Comparison of ENCODE assay signal across 9 cellular contexts in genomic region chr5:139275536-139276297, GRCh38. TPM values are rescaled to one million over a fixed set of nuclear protein-coding genes. Genes with fewer than 3 reads are reported as not detected.
A peak's percentile ranks its signal among the peaks of the same experiment; 100 is the strongest.
DNase-seq lines count a peak whose midpoint lies in the region; ATAC-seq, FAIRE-seq and TF ChIP-seq lines count a peak whose summit lies in the region.
"Had no signal": no experiment of that assay in that cellular context is flagged by ENCODE, and none has a peak within 500 bp of the region (broad histone marks: within the 10 kb centered on the region; RNA-seq: fewer than 3 reads in every experiment).

No MANE protein-coding gene starts in this region.

- TF ChIP-seq POLR2A in HepG2 (IDR thresholded peaks at IDR 0.05; ENCODE audit: insufficient read depth in 1 of 2, low read depth in 2 of 2, low read length in 2 of 2) (peak in 1 of 2 experiments; percentile 40; a peak in 2 of 4 replicates), right lobe of liver (IDR thresholded peaks at IDR 0.05) (no peak), transverse colon (IDR thresholded peaks at IDR 0.05) (no peak)

- POLR2A ChIA-PET in HepG2 (lab: Yijun Ruan, JAX) = interaction anchor here (0.7 to 3.6 kb wide), 5 partner anchors 10 to 700 kb away, joined by 3 to 22 read pairs (median 4); partner anchors contain the start of genes HSPA9, MATR3 and PAIP2

- FAIRE-seq in HepG2 (lab: Jason Lieb, UNC) = peak; percentile 30

- H3K4me1 Mint-ChIP-seq in T-helper 17 cell = peaks cover 44% of the 10 kb centered on the region

- H3K79me2 ChIP-seq in HepG2 (ENCODE audit: insufficient read depth, low read length) = peaks cover 66% of the 10 kb centered on the region

- peak overlapping the region; percentile 64 for H3K9ac ChIP-seq in HepG2 (ENCODE audit: insufficient read depth, low read depth, low read length)

- H3K27ac ChIP-seq in HepG2 (ENCODE audit: extremely low read length, insufficient read depth, low read length) (peak overlapping the region; percentile 41), right lobe of liver (no peak overlapping the region), transverse colon (peak overlapping the region; percentile 27 to 92 (median 85))

- no peaks in the 10 kb centered on the region for H3K36me3 Mint-ChIP-seq in T-helper 17 cell (ENCODE audit: low read depth)

- 17% methylated on average over 6 of the region's 6 CpGs for WGBS in HepG2 (ENCODE audit: low lambda C conversion rate)
- 55% methylated on average over 6 of the region's 6 CpGs for WGBS in right lobe of liver (ENCODE audit: insufficient coverage, low coverage, low lambda C conversion rate, missing lambda C conversion rate)
- 14 to 57% methylated on average over 1 to 6 of the region's 6 CpGs for whole genome bisulfite sequencing in transverse colon (ENCODE audit: low coverage in 1 of 2), 2 donors

- H3K27ac Mint-ChIP-seq in T-helper 17 cell = no peak overlapping the region

- TF ChIP-seq CTCF in HepG2 (CRISPR knock-in tag; IDR thresholded peaks at IDR 0.05) (no peak), right lobe of liver (IDR thresholded peaks at IDR 0.05) (no peak), fibroblast of pulmonary artery (IDR thresholded peaks at IDR 0.05; ENCODE audit: low read length, missing control alignments) (no peak), transverse colon (IDR thresholded peaks at IDR 0.05) (no peak)

- ATAC-seq in HepG2 (peak; percentile 8; the same call in 1 of the 3 replicates), right lobe of liver (no peak), T-helper 17 cell (peak; percentile 27)
- ATAC-seq: left ventricle myocardium superior had no signal

- peak; percentile 30 for DNase-seq in HepG2 (ENCODE audit: low spot score)
- no peak for DNase-seq in right lobe of liver
- no peak for DNase-seq in T-helper 17 cell
- no peak for DNase-seq in fibroblast of pulmonary artery (ENCODE audit: low read depth)
- DNase-seq in transverse colon = peak; percentile 34
- DNase-seq in T1000 (lab: John Stamatoyannopoulos, UW) = no peak
- DNase-seq in kidney glomerular epithelial cell (lab: John Stamatoyannopoulos, UW) = no peak
- DNase-seq in activated effector memory CD4-positive, alpha-beta T cell treated with Interleukin-2 at 50 U/mL for 16 hours = no peak
- DNase-seq: left ventricle myocardium superior had no signal

- H3K4me2 ChIP-seq in HepG2 (ENCODE audit: low read depth, low read length) = peak overlapping the region; percentile 99

- peak overlapping the region; percentile 75 for H3K4me3 Mint-ChIP-seq in T-helper 17 cell

- H3K4me3 ChIP-seq in HepG2 (replicated peaks in 1 of 3; ENCODE audit: insufficient read depth in 1 of 3, low read depth in 2 of 3, low read length in 3 of 3) (peak overlapping the region; percentile 55 to 96 (median 65)), right lobe of liver (no peak overlapping the region), fibroblast of pulmonary artery (replicated peaks; ENCODE audit: low read depth, low read length) (peak overlapping the region; percentile 80), transverse colon (no peak overlapping the region)

- in situ Hi-C loops in HepG2 (cut with HindIII; ENCODE audit: extremely low pct_ligation_motif_present, low pct_unique_long_range_greater_than_20kb) = no loop called here
- in situ Hi-C loops in transverse colon (cut with MboI; ENCODE audit: low pct_ligation_motif_present in 1 of 4, low pct_unique_long_range_greater_than_20kb in 1 of 4, low sequenced_read_pairs in 3 of 4) = no loop called here

- H3K27me3 Mint-ChIP-seq in T-helper 17 cell = no peaks in the 10 kb centered on the region

- BruUV-seq in HepG2 (replicated peaks; lab: Mats Ljungman, UMichigan) = TSS peak; percentile 43

- CTCF ChIA-PET in HepG2 (lab: Yijun Ruan, JAX; ENCODE audit: low intra/inter-chr PET ratio, low total read pairs) = no interaction called here

- H3K27me3 ChIP-seq in HepG2 (ENCODE audit: control insufficient read depth in 1 of 2, insufficient read depth in 2 of 2, low read length in 2 of 2) (no peaks in the 10 kb centered on the region; a peak in 1 of 5 replicates), right lobe of liver (no peaks in the 10 kb centered on the region), transverse colon (no peaks in the 10 kb centered on the region)

- H3K4me1 ChIP-seq in HepG2 (ENCODE audit: insufficient read depth, low read length) = peaks cover 88% of the 10 kb centered on the region
- H3K4me1 ChIP-seq in right lobe of liver = peaks cover 0 to 28% (median 7%) of the 10 kb centered on the region in 4 donors
- H3K4me1 ChIP-seq in transverse colon = peaks cover 13 to 68% (median 50%) of the 10 kb centered on the region in 4 donors

- intact Hi-C loops in HepG2 (cut with micrococcal nuclease; ENCODE audit: unreplicated experiment) (no loop called here), right lobe of liver (cut with DNase I) (no loop called here), transverse colon (cut with DNase I; ENCODE audit: low total_unique reads) (no loop called here)

- no peaks in the 10 kb centered on the region for H3K9me3 ChIP-seq in HepG2 (ENCODE audit: low read length)
- no peaks in the 10 kb centered on the region for H3K9me3 ChIP-seq in right lobe of liver
- H3K9me3 ChIP-seq in T-helper 17 cell (ENCODE audit: control insufficient read depth, low read length, poor library complexity, severe bottlenecking) = no peaks in the 10 kb centered on the region
- H3K9me3 ChIP-seq in transverse colon = no peaks in the 10 kb centered on the region

- H2AFZ ChIP-seq in HepG2 (ENCODE audit: low read length) = no peak overlapping the region

- H3K36me3 ChIP-seq in HepG2 (replicated peaks in 1 of 2; ENCODE audit: control insufficient read depth in 1 of 2, insufficient read depth in 2 of 2, low read length in 2 of 2) = peaks cover 7 to 27% of the 10 kb centered on the region in 2 experiments; a peak in 4 of 5 replicates
- peaks cover 0 to 18% (median 2%) of the 10 kb centered on the region in 4 donors for H3K36me3 ChIP-seq in right lobe of liver
- no peaks in the 10 kb centered on the region for H3K36me3 ChIP-seq in transverse colon

- H4K20me1 ChIP-seq in HepG2 (ENCODE audit: insufficient read depth, low read length) = no peaks in the 10 kb centered on the region; the same call in none of the 2 replicates

- 0 out of 2 replicates have a peak, but pooled peaks have one; percentile 14 for TF ChIP-seq RAD21 in HepG2 (CRISPR knock-in tag; IDR thresholded peaks at IDR 0.05)

- TF ChIP-seq EP300 in HepG2 (IDR thresholded peaks at IDR 0.05; ENCODE audit: low read depth in 2 of 2, low read length in 2 of 2) (no peak), HepG2 (CRISPR knock-in tag; IDR thresholded peaks at IDR 0.05; ENCODE audit: borderline replicate concordance) (no peak), transverse colon (IDR thresholded peaks at IDR 0.05; ENCODE audit: low read depth) (no peak)

TF ChIP-seq in HepG2, 621 proteins besides CTCF, POLR2A, EP300 and RAD21 (continues in another document):
- no peak for TF ChIP-seq ZNF574 (CRISPR knock-in tag; IDR thresholded peaks at IDR 0.05)

RNA-seq across cellular contexts. Expression of gene MATR3, which starts 17.8 kb away (rescaled TPM):
- 341 and 484 TPM in 2 replicates for total RNA-seq in HepG2 (2016; rRNA removed; fragmentation: Illumina TruSeq; extraction: Trizol)
- 17.2 and 21.9 TPM in 2 replicates for total RNA-seq in HepG2 (2016; cell fraction: cytosol; rRNA removed; fragmentation: Illumina TruSeq; extraction: Trizol; ENCODE audit: low read depth)
- total RNA-seq in HepG2 (2016; cell fraction: insoluble cytoplasmic fraction; rRNA removed; fragmentation: Illumina TruSeq; extraction: Trizol) = 343 and 482 TPM in 2 replicates
- total RNA-seq in HepG2 (2016; cell fraction: membrane; rRNA removed; fragmentation: Illumina TruSeq; extraction: Trizol) = 53.9 and 61.4 TPM in 2 replicates
- 279 and 286 TPM in 2 replicates for total RNA-seq in HepG2 (2016; cell fraction: nucleus; rRNA removed; fragmentation: Illumina TruSeq; extraction: Trizol)
- 84.6 and 94.2 TPM in 2 replicates for polyA plus RNA-seq in HepG2 (2011; rRNA removed)
- 43.6 and 60.1 TPM in 2 replicates for polyA plus RNA-seq in HepG2 (2011; cell fraction: cytosol; rRNA removed)
- 57.4 and 62.8 TPM in 2 replicates for polyA plus RNA-seq in HepG2 (2011; cell fraction: nucleus; rRNA removed)
- 171 and 221 TPM in 2 replicates for polyA plus RNA-seq in HepG2 (2012)
- 12.4 and 12.5 TPM in 2 replicates for polyA plus RNA-seq in HepG2 (2016; cell fraction: cytosol; fragmentation: Illumina TruSeq; extraction: Trizol; ENCODE audit: low read depth)
- 426 and 447 TPM in 2 replicates for polyA plus RNA-seq in HepG2 (2016; cell fraction: insoluble cytoplasmic fraction; fragmentation: Illumina TruSeq; extraction: Trizol; ENCODE audit: low read depth)
- polyA plus RNA-seq in HepG2 (2016; cell fraction: membrane; fragmentation: Illumina TruSeq; extraction: Trizol; ENCODE audit: low read depth) = 40.1 and 45.7 TPM in 2 replicates
- polyA plus RNA-seq in HepG2 (2016; cell fraction: nucleus; fragmentation: Illumina TruSeq; extraction: Trizol; ENCODE audit: insufficient read depth, low read depth) = 274 and 295 TPM in 2 replicates
- 165 and 278 TPM in 2 replicates for polyA minus RNA-seq in HepG2 (2011; rRNA and poly(A)+ RNA removed; ENCODE audit: low replicate concordance)
- polyA minus RNA-seq in HepG2 (2011; cell fraction: cytosol; rRNA and poly(A)+ RNA removed) = 117 and 119 TPM in 2 replicates
- 253 and 268 TPM in 2 replicates for polyA minus RNA-seq in HepG2 (2011; cell fraction: nucleus; rRNA and poly(A)+ RNA removed)
- 10 to 100 TPM; 43.5 to 73.8 (median 65.3) TPM for total RNA-seq in right lobe of liver
- total RNA-seq in T-helper 17 cell = 100 to 1,000 TPM; 318 to 325 TPM
- total RNA-seq in transverse colon = 100 to 1,000 TPM in 3 of 4 donors, 10 to 100 TPM in 1; 97.3 to 190 (median 134) TPM

Comparison
In these comparisons a context has a peak if more than half of its experiments do, and no peak if none do; other contexts are left out.
1. ATAC-seq: peak in HepG2 (single experiment) and T-helper 17 cell (single experiment); none in right lobe of liver (0 of 4).
2. DNase-seq: peak in HepG2 (single experiment) and transverse colon (single experiment); none in right lobe of liver (0 of 3), T-helper 17 cell (0 of 3), fibroblast of pulmonary artery (single experiment), T1000 (single experiment), kidney glomerular epithelial cell (single experiment) and activated effector memory CD4-positive, alpha-beta T cell treated with Interleukin-2 at 50 U/mL for 16 hours (single experiment).
3. H3K27ac ChIP-seq: peak in HepG2 (single experiment) and transverse colon (4 of 4); none in right lobe of liver (0 of 3).
4. H3K4me3 ChIP-seq: peak in HepG2 (3 of 3) and fibroblast of pulmonary artery (single experiment); none in right lobe of liver (0 of 3) and transverse colon (0 of 4).